Comparison of ENCODE assay signal across 19 cellular contexts in genomic region chr14:88476825-88477224, GRCh38.
"Had no signal": no experiment of that assay in that cellular context is flagged by ENCODE, and none has a peak within 500 bp of the region (broad histone marks: within the 10 kb centered on the region; RNA-seq: fewer than 3 reads in every experiment).

No MANE protein-coding gene starts in this region.

- H3K4me3 ChIP-seq: prostate gland, skin epidermis, testis, transverse colon had no signal

- H3K4me1 ChIP-seq: foreskin keratinocyte, prostate gland had no signal

- H3K4me3 Mint-ChIP-seq: dendritic cell treated with granulocyte-macrophage colony-stimulating factor and Interleukin-4, amounts not matched to agents 40 ng/mL and 50 ng/mL, for 4 days; natural killer cell; stimulated activated naive B cell treated with anti-CD40 and anti-IgM and Interleukin-4, amounts not matched to agents 10 μg/mL and 1 μg/mL and 100 μg/mL, for 72 hours; stimulated activated naive CD8-positive, alpha-beta T cell treated with anti-CD3 and anti-CD28 coated beads, Interleukin-15, amount 100 ng/mL, for 72 hours had no signal

- H3K4me1 Mint-ChIP-seq: natural killer cell; stimulated activated naive B cell treated with anti-CD40 and anti-IgM and Interleukin-4, amounts not matched to agents 10 μg/mL and 1 μg/mL and 100 μg/mL, for 72 hours; stimulated activated naive CD8-positive, alpha-beta T cell treated with anti-CD3 and anti-CD28 coated beads, Interleukin-15, amount 100 ng/mL, for 72 hours had no signal

- H3K36me3 ChIP-seq: prostate gland had no signal

- H3K27ac Mint-ChIP-seq: dendritic cell treated with granulocyte-macrophage colony-stimulating factor and Interleukin-4, amounts not matched to agents 40 ng/mL and 50 ng/mL, for 4 days; natural killer cell; stimulated activated naive B cell treated with anti-CD40 and anti-IgM and Interleukin-4, amounts not matched to agents 10 μg/mL and 1 μg/mL and 100 μg/mL, for 72 hours; stimulated activated naive CD8-positive, alpha-beta T cell treated with anti-CD3 and anti-CD28 coated beads, Interleukin-15, amount 100 ng/mL, for 72 hours had no signal

- H3K27ac ChIP-seq: foreskin keratinocyte, parathyroid adenoma, prostate gland, skin epidermis, transverse colon had no signal

- H3K9ac ChIP-seq: parathyroid adenoma had no signal

- H3K36me3 Mint-ChIP-seq: natural killer cell; stimulated activated naive B cell treated with anti-CD40 and anti-IgM and Interleukin-4, amounts not matched to agents 10 μg/mL and 1 μg/mL and 100 μg/mL, for 72 hours had no signal

- H3K9me3 ChIP-seq: prostate gland, testis, transverse colon had no signal

- DNase-seq: cerebellar nuclear complex; erythroblast; foreskin keratinocyte; kidney; left cardiac atrium; mammary epithelial cell; natural killer cell; occipital lobe; stimulated activated CD4-positive, alpha-beta T cell treated with anti-CD3 and anti-CD28 coated beads, Interleukin-2, amount 100 ng/mL, for 24 hours; stimulated activated CD4-positive, alpha-beta T cell treated with anti-CD3 and anti-CD28 coated beads, Interleukin-4, amount 100 ng/mL, for 4 hours; stimulated activated naive B cell treated with anti-CD40 and anti-IgM and Interleukin-4, amounts not matched to agents 10 μg/mL and 1 μg/mL and 100 μg/mL, for 72 hours; stimulated activated naive CD8-positive, alpha-beta T cell treated with anti-CD3 and anti-CD28 coated beads, Interleukin-15, amount 100 ng/mL, for 72 hours; testis; transverse colon had no signal

- H3K27me3 ChIP-seq: foreskin keratinocyte, testis, transverse colon had no signal

- ATAC-seq: foreskin keratinocyte; natural killer cell; sciatic nerve; stimulated activated naive B cell treated with anti-CD40 and anti-IgM and Interleukin-4, amounts not matched to agents 10 μg/mL and 1 μg/mL and 100 μg/mL, for 72 hours; stimulated activated naive CD8-positive, alpha-beta T cell treated with anti-CD3 and anti-CD28 coated beads, Interleukin-15, amount 100 ng/mL, for 72 hours had no signal

- H3K79me2 ChIP-seq: parathyroid adenoma had no signal

- H2AFZ ChIP-seq: parathyroid adenoma had no signal

- H3K9me3 Mint-ChIP-seq: natural killer cell; stimulated activated naive CD8-positive, alpha-beta T cell treated with anti-CD3 and anti-CD28 coated beads, Interleukin-15, amount 100 ng/mL, for 72 hours had no signal
